ENCODE assay signal across 23 cellular contexts in genomic region chr1:199303035-199303434, GRCh38.
"Had no signal": no experiment of that assay in that cellular context is flagged by ENCODE, and none has a peak within 500 bp of the region (broad histone marks: within the 10 kb centered on the region; RNA-seq: fewer than 3 reads in every experiment).

No MANE protein-coding gene starts in this region.

- H3K4me3 Mint-ChIP-seq: immature natural killer cell; naive thymus-derived CD8-positive, alpha-beta T cell; nephron; neural crest cell; stimulated activated memory B cell treated with anti-CD40 and anti-IgM and Interleukin-4, amounts not matched to agents 10 μg/mL and 1 μg/mL and 100 μg/mL, for 72 hours had no signal

- H3K4me1 Mint-ChIP-seq: immature natural killer cell; naive thymus-derived CD8-positive, alpha-beta T cell; nephron; neural crest cell; stimulated activated memory B cell treated with anti-CD40 and anti-IgM and Interleukin-4, amounts not matched to agents 10 μg/mL and 1 μg/mL and 100 μg/mL, for 72 hours had no signal

- ATAC-seq: left colon; left lung; lower lobe of right lung; naive thymus-derived CD8-positive, alpha-beta T cell; pancreas; right cardiac atrium; sciatic nerve; stimulated activated memory B cell treated with anti-CD40 and anti-IgM and Interleukin-4, amounts not matched to agents 10 μg/mL and 1 μg/mL and 100 μg/mL, for 72 hours; upper lobe of right lung had no signal

- H3K27ac Mint-ChIP-seq: immature natural killer cell; naive thymus-derived CD8-positive, alpha-beta T cell; nephron; stimulated activated memory B cell treated with anti-CD40 and anti-IgM and Interleukin-4, amounts not matched to agents 10 μg/mL and 1 μg/mL and 100 μg/mL, for 72 hours had no signal

- DNase-seq: hypothalamus; immature natural killer cell; kidney; left colon; left lung; lower lobe of right lung; naive thymus-derived CD8-positive, alpha-beta T cell; nucleus accumbens; pancreas; posterior cingulate gyrus; retina; right cardiac atrium; stimulated activated CD4-positive, alpha-beta T cell treated with anti-CD3 and anti-CD28 coated beads, Interleukin-12 subunit alpha, Interleukin-12 subunit beta, amount 100 ng/mL, for 4 hours; stimulated activated CD4-positive, alpha-beta T cell treated with anti-CD3 and anti-CD28 coated beads, Interleukin-4, amount 100 ng/mL, for 4 hours; stimulated activated CD8-positive, alpha-beta memory T cell treated with anti-CD3 and anti-CD28 coated beads, Interleukin-4, amount 100 ng/mL, for 48 hours; stimulated activated naive CD4-positive, alpha-beta T cell treated with Interleukin-2 at 50 U/mL for 16 hours; tibial artery; trophoblast cell; upper lobe of right lung had no signal

- H3K36me3 Mint-ChIP-seq: immature natural killer cell; naive thymus-derived CD8-positive, alpha-beta T cell; stimulated activated memory B cell treated with anti-CD40 and anti-IgM and Interleukin-4, amounts not matched to agents 10 μg/mL and 1 μg/mL and 100 μg/mL, for 72 hours had no signal

- H3K9me3 Mint-ChIP-seq: naive thymus-derived CD8-positive, alpha-beta T cell; nephron; neural crest cell; stimulated activated memory B cell treated with anti-CD40 and anti-IgM and Interleukin-4, amounts not matched to agents 10 μg/mL and 1 μg/mL and 100 μg/mL, for 72 hours had no signal
